18 cellular contexts compared by ENCODE assay signal in genomic region chr15:47394410-47394809, GRCh38.
"Had no signal": no experiment of that assay in that cellular context is flagged by ENCODE, and none has a peak within 500 bp of the region (broad histone marks: within the 10 kb centered on the region; RNA-seq: fewer than 3 reads in every experiment).

No MANE protein-coding gene starts in this region.

- H3K27me3 Mint-ChIP-seq: effector memory CD8-positive, alpha-beta T cell had no signal

- DNase-seq: effector memory CD8-positive, alpha-beta T cell; glutamatergic neuron; kidney glomerular epithelial cell; naive thymus-derived CD4-positive, alpha-beta T cell; nucleus accumbens; ovary; sigmoid colon; stimulated activated CD4-positive, alpha-beta T cell treated with anti-CD3 and anti-CD28 coated beads, Interleukin-12 subunit alpha, Interleukin-12 subunit beta, amount 100 ng/mL, for 4 hours; stimulated activated naive CD4-positive, alpha-beta T cell; stomach; substantia nigra; transverse colon had no signal

- H3K27ac ChIP-seq: epithelial cell of prostate, esophagus muscularis mucosa, gastroesophageal sphincter, ovary, right atrium auricular region, sigmoid colon, skin epidermis, stomach, thoracic aorta, transverse colon had no signal

- H3K36me3 ChIP-seq: esophagus muscularis mucosa, gastroesophageal sphincter, ovary, right atrium auricular region, sigmoid colon, stomach, thoracic aorta, transverse colon had no signal

- H3K4me3 Mint-ChIP-seq: effector memory CD8-positive, alpha-beta T cell; naive thymus-derived CD4-positive, alpha-beta T cell had no signal

- ATAC-seq: effector memory CD8-positive, alpha-beta T cell; gastroesophageal sphincter; naive thymus-derived CD4-positive, alpha-beta T cell had no signal

- H3K4me1 Mint-ChIP-seq: naive thymus-derived CD4-positive, alpha-beta T cell had no signal

- H3K4me3 ChIP-seq: esophagus muscularis mucosa, gastroesophageal sphincter, ovary, right atrium auricular region, sigmoid colon, skin epidermis, stomach, thoracic aorta, transverse colon had no signal

- H3K36me3 Mint-ChIP-seq: naive thymus-derived CD4-positive, alpha-beta T cell had no signal

- H3K27ac Mint-ChIP-seq: effector memory CD8-positive, alpha-beta T cell; naive thymus-derived CD4-positive, alpha-beta T cell had no signal

- H3K9me3 ChIP-seq: esophagus muscularis mucosa, gastroesophageal sphincter, ovary, right atrium auricular region, sigmoid colon, stomach, thoracic aorta, transverse colon had no signal

- H3K4me1 ChIP-seq: stomach, transverse colon had no signal

- H3K27me3 ChIP-seq: esophagus muscularis mucosa, gastroesophageal sphincter, ovary, right atrium auricular region, sigmoid colon, stomach, transverse colon had no signal
